Comparison of ENCODE assay signal across 9 cellular contexts in genomic region chr4:105520819-105521790, GRCh38. TPM values are rescaled to one million over a fixed set of nuclear protein-coding genes. Genes with fewer than 3 reads are reported as not detected.
DNase-seq lines count a peak whose midpoint lies in the region; ATAC-seq, FAIRE-seq and TF ChIP-seq lines count a peak whose summit lies in the region.
"Had no signal": no experiment of that assay in that cellular context is flagged by ENCODE, and none has a peak within 500 bp of the region (broad histone marks: within the 10 kb centered on the region; RNA-seq: fewer than 3 reads in every experiment).

No MANE protein-coding gene starts in this region.

- ATAC-seq in HG02678 (IDR thresholded peaks at IDR 0.05; ENCODE audit: unreplicated experiment): peak; percentile 71
- ATAC-seq in stimulated activated naive CD8-positive, alpha-beta T cell treated with anti-CD3 and anti-CD28 coated beads, Interleukin-15, Interleukin-2, amounts not matched to agents 100 U/mL and 50 U/mL, for 24 hours: no peak
- no peak for ATAC-seq in GM21360 (IDR thresholded peaks at IDR 0.05; ENCODE audit: unreplicated experiment)

- no peaks in the 10 kb centered on the region for H3K27me3 ChIP-seq in adipocyte (replicated peaks; ENCODE audit: control insufficient read depth, insufficient read depth, low read length)

- peak; percentile 48 for FAIRE-seq in GM12892 (lab: Jason Lieb, UNC)

- H3K4me1 ChIP-seq in adipocyte (ENCODE audit: control insufficient read depth, insufficient read depth, low read length): no peaks in the 10 kb centered on the region

- H3K9me3 ChIP-seq in adipocyte (ENCODE audit: control insufficient read depth, low read length): no peaks in the 10 kb centered on the region

- H3K9ac ChIP-seq in adipocyte (ENCODE audit: low read length): no peak overlapping the region

- no peaks in the 10 kb centered on the region for H3K36me3 ChIP-seq in adipocyte (ENCODE audit: control insufficient read depth, insufficient read depth, low read length, severe bottlenecking)

- H3K4me3 ChIP-seq in adipocyte (ENCODE audit: low read length): no peak overlapping the region

- peak; percentile 53 for DNase-seq in AG20443 (ENCODE audit: low spot score)
- DNase-seq in GM12892 (ENCODE audit: insufficient read length): peak; percentile 26
- peak; percentile 42 for DNase-seq in NCI-H2029 (lab: John Stamatoyannopoulos, UW)
- peak; percentile 61 for DNase-seq in adipocyte (ENCODE audit: low read depth)
- DNase-seq in hepatic stellate cell (ENCODE audit: low spot score): peak; percentile 47
- DNase-seq in stimulated activated naive CD8-positive, alpha-beta T cell treated with anti-CD3 and anti-CD28 coated beads, Interleukin-15, Interleukin-2, amounts not matched to agents 100 U/mL and 50 U/mL, for 24 hours: peak; percentile 9

- no peak for TF ChIP-seq POLR2A in GM12892 (IDR thresholded peaks at IDR 0.05; ENCODE audit: low read depth, low read length)

RNA-seq across cellular contexts. Expression of gene ARHGEF38, which starts 31.3 kb away (rescaled TPM):
- not detected for polyA plus RNA-seq in GM12892 (2012; ENCODE audit: missing spikeins)
- polyA plus RNA-seq: immature natural killer cell had no signal

RNA-seq across cellular contexts. Expression of gene PPA2, which starts 47.2 kb away (rescaled TPM):
- 96.1 TPM for polyA plus RNA-seq in GM12892 (2012; ENCODE audit: missing spikeins)

Comparison
In these comparisons a context has a peak if more than half of its experiments do, and no peak if none do; other contexts are left out.
1. DNase-seq: peak in every context shown above with its lines; median percentile 61 in adipocyte; 53 in AG20443; 47 in hepatic stellate cell; 42 in NCI-H2029; 26 in GM12892; 9 in stimulated activated naive CD8-positive, alpha-beta T cell treated with anti-CD3 and anti-CD28 coated beads, Interleukin-15, Interleukin-2, amounts not matched to agents 100 U/mL and 50 U/mL, for 24 hours.